1 cellular context compared by ENCODE assay signal in the genomic region with DNA sequence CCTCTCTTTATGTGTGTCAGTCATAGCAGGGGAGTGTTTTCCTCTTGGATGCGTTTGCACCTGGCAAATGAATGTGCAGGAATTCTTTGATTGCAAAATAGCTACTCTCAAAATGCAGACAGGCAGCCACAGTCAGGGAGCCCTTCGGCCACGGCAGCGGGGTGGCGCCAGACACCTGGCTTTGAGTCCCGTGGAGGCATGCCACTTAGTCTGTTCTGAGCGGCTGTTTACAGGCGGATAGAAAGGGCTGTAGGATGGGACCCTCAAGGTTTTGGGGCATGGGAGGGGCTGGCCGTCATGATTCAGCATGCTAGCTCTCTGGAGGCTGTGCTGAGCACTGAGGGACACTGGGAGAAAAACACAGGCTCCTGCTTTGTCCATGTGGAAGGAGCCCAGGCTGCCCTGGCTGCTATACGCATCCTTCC.
TF ChIP-seq lines count a peak whose summit lies in the region.

No MANE protein-coding gene starts in this region.

TF ChIP-seq in HEK293, 187 proteins besides CTCF, POLR2A, EP300 and RAD21 (continued from another document and continues in another):
- no peak for TF ChIP-seq ZNF184 (tag by site-specific recombination; IDR thresholded peaks at IDR 0.05)
- no peak for TF ChIP-seq ZNF549 (tag by site-specific recombination; IDR thresholded peaks at IDR 0.05)
- TF ChIP-seq, protein P1, sequence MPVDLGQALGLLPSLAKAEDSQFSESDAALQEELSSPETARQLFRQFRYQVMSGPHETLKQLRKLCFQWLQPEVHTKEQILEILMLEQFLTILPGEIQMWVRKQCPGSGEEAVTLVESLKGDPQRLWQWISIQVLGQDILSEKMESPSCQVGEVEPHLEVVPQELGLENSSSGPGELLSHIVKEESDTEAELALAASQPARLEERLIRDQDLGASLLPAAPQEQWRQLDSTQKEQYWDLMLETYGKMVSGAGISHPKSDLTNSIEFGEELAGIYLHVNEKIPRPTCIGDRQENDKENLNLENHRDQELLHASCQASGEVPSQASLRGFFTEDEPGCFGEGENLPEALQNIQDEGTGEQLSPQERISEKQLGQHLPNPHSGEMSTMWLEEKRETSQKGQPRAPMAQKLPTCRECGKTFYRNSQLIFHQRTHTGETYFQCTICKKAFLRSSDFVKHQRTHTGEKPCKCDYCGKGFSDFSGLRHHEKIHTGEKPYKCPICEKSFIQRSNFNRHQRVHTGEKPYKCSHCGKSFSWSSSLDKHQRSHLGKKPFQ (tag by site-specific recombination; IDR thresholded peaks at IDR 0.05): no peak
- TF ChIP-seq ZNF433 (tag by site-specific recombination; IDR thresholded peaks at IDR 0.05; ENCODE audit: low read depth): no peak
- TF ChIP-seq, protein P2, sequence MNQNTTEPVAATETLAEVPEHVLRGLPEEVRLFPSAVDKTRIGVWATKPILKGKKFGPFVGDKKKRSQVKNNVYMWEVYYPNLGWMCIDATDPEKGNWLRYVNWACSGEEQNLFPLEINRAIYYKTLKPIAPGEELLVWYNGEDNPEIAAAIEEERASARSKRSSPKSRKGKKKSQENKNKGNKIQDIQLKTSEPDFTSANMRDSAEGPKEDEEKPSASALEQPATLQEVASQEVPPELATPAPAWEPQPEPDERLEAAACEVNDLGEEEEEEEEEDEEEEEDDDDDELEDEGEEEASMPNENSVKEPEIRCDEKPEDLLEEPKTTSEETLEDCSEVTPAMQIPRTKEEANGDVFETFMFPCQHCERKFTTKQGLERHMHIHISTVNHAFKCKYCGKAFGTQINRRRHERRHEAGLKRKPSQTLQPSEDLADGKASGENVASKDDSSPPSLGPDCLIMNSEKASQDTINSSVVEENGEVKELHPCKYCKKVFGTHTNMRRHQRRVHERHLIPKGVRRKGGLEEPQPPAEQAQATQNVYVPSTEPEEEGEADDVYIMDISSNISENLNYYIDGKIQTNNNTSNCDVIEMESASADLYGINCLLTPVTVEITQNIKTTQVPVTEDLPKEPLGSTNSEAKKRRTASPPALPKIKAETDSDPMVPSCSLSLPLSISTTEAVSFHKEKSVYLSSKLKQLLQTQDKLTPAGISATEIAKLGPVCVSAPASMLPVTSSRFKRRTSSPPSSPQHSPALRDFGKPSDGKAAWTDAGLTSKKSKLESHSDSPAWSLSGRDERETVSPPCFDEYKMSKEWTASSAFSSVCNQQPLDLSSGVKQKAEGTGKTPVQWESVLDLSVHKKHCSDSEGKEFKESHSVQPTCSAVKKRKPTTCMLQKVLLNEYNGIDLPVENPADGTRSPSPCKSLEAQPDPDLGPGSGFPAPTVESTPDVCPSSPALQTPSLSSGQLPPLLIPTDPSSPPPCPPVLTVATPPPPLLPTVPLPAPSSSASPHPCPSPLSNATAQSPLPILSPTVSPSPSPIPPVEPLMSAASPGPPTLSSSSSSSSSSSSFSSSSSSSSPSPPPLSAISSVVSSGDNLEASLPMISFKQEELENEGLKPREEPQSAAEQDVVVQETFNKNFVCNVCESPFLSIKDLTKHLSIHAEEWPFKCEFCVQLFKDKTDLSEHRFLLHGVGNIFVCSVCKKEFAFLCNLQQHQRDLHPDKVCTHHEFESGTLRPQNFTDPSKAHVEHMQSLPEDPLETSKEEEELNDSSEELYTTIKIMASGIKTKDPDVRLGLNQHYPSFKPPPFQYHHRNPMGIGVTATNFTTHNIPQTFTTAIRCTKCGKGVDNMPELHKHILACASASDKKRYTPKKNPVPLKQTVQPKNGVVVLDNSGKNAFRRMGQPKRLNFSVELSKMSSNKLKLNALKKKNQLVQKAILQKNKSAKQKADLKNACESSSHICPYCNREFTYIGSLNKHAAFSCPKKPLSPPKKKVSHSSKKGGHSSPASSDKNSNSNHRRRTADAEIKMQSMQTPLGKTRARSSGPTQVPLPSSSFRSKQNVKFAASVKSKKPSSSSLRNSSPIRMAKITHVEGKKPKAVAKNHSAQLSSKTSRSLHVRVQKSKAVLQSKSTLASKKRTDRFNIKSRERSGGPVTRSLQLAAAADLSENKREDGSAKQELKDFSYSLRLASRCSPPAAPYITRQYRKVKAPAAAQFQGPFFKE (tag by site-specific recombination; IDR thresholded peaks at IDR 0.05; ENCODE audit: borderline replicate concordance): no peak
- TF ChIP-seq HOXA7 (CRISPR knock-in tag; IDR thresholded peaks at IDR 0.05; ENCODE audit: borderline replicate concordance): no peak
- TF ChIP-seq BCL11B (tag by site-specific recombination; IDR thresholded peaks at IDR 0.05; ENCODE audit: low read depth): no peak
- no peak for TF ChIP-seq ZNF302 (tag by site-specific recombination; IDR thresholded peaks at IDR 0.05; ENCODE audit: low read depth)
- peak; percentile 33; the same call in 1 of the 2 replicates for TF ChIP-seq GLIS2 (tag by site-specific recombination; IDR thresholded peaks at IDR 0.05)
- TF ChIP-seq GFI1B (tag by site-specific recombination; IDR thresholded peaks at IDR 0.05): no peak
- TF ChIP-seq REST (tag by site-specific recombination; IDR thresholded peaks at IDR 0.05): no peak
- TF ChIP-seq EGR2 (tag by site-specific recombination; IDR thresholded peaks at IDR 0.05; ENCODE audit: low read depth): no peak
- no peak for TF ChIP-seq ZNF223 (tag by site-specific recombination; IDR thresholded peaks at IDR 0.05)
- no peak for TF ChIP-seq ZNF404 (tag by site-specific recombination; IDR thresholded peaks at IDR 0.05)
- TF ChIP-seq ZNF558 (tag by site-specific recombination; IDR thresholded peaks at IDR 0.05): no peak
- TF ChIP-seq ZNF830 (tag by site-specific recombination; IDR thresholded peaks at IDR 0.05; ENCODE audit: low read depth): no peak
- TF ChIP-seq ZNF514 (tag by site-specific recombination; IDR thresholded peaks at IDR 0.05): no peak
- TF ChIP-seq, protein P3, sequence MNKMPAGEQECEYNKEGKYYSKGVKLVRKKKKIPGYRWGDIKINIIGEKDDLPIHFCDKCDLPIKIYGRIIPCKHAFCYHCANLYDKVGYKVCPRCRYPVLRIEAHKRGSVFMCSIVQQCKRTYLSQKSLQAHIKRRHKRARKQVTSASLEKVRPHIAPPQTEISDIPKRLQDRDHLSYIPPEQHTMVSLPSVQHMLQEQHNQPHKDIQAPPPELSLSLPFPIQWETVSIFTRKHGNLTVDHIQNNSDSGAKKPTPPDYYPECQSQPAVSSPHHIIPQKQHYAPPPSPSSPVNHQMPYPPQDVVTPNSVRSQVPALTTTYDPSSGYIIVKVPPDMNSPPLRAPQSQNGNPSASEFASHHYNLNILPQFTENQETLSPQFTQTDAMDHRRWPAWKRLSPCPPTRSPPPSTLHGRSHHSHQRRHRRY (tag by site-specific recombination; IDR thresholded peaks at IDR 0.05): no peak
- no peak for TF ChIP-seq ZNF623 (tag by site-specific recombination; IDR thresholded peaks at IDR 0.05)
- TF ChIP-seq ZNF776 (tag by site-specific recombination; IDR thresholded peaks at IDR 0.05; ENCODE audit: borderline replicate concordance): no peak
- no peak for TF ChIP-seq HOXC10 (CRISPR knock-in tag; IDR thresholded peaks at IDR 0.05)
- no peak for TF ChIP-seq ZNF292 (tag by site-specific recombination; IDR thresholded peaks at IDR 0.05; ENCODE audit: borderline replicate concordance, low read depth)
- no peak for TF ChIP-seq ZBTB7A (tag by site-specific recombination; IDR thresholded peaks at IDR 0.05; ENCODE audit: low read depth)
- no peak for TF ChIP-seq ZNF473 (tag by site-specific recombination; IDR thresholded peaks at IDR 0.05)
- TF ChIP-seq, protein P4, sequence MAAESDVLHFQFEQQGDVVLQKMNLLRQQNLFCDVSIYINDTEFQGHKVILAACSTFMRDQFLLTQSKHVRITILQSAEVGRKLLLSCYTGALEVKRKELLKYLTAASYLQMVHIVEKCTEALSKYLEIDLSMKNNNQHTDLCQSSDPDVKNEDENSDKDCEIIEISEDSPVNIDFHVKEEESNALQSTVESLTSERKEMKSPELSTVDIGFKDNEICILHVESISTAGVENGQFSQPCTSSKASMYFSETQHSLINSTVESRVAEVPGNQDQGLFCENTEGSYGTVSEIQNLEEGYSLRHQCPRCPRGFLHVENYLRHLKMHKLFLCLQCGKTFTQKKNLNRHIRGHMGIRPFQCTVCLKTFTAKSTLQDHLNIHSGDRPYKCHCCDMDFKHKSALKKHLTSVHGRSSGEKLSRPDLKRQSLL (tag by site-specific recombination; IDR thresholded peaks at IDR 0.05): no peak
- TF ChIP-seq INSM2 (tag by site-specific recombination; IDR thresholded peaks at IDR 0.05): peak; percentile 93
- TF ChIP-seq, protein P5, sequence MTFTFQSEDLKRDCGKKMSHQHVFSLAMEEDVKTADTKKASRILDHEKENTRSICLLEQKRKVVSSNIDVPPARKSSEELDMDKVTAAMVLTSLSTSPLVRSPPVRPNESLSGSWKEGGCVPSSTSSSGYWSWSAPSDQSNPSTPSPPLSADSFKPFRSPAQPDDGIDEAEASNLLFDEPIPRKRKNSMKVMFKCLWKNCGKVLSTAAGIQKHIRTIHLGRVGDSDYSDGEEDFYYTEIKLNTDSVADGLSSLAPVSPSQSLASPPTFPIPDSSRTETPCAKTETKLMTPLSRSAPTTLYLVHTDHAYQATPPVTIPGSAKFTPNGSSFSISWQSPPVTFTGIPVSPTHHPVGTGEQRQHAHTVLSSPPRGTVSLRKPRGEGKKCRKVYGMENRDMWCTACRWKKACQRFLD (tag by site-specific recombination; IDR thresholded peaks at IDR 0.05): no peak
- no peak for TF ChIP-seq ZNF747 (tag by site-specific recombination; IDR thresholded peaks at IDR 0.05)
- TF ChIP-seq SP2 (tag by site-specific recombination; IDR thresholded peaks at IDR 0.05): no peak
- no peak for TF ChIP-seq ELK4 (IDR thresholded peaks at IDR 0.05; ENCODE audit: borderline replicate concordance, low read depth, low read length)
- no peak for TF ChIP-seq ZNF362 (tag by site-specific recombination; IDR thresholded peaks at IDR 0.05)
- TF ChIP-seq, protein P6, sequence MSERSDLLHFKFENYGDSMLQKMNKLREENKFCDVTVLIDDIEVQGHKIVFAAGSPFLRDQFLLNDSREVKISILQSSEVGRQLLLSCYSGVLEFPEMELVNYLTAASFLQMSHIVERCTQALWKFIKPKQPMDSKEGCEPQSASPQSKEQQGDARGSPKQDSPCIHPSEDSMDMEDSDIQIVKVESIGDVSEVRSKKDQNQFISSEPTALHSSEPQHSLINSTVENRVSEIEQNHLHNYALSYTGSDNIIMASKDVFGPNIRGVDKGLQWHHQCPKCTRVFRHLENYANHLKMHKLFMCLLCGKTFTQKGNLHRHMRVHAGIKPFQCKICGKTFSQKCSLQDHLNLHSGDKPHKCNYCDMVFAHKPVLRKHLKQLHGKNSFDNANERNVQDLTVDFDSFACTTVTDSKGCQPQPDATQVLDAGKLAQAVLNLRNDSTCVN (tag by site-specific recombination; optimal IDR thresholded peaks at IDR 0.05): no peak
- TF ChIP-seq ZNF121 (tag by site-specific recombination; IDR thresholded peaks at IDR 0.05): no peak
- no peak for TF ChIP-seq ZNF354C (tag by site-specific recombination; IDR thresholded peaks at IDR 0.05; ENCODE audit: borderline replicate concordance, low read depth)
- TF ChIP-seq ZNF23 (tag by site-specific recombination; IDR thresholded peaks at IDR 0.05; ENCODE audit: borderline replicate concordance): no peak
- no peak for TF ChIP-seq HOXD13 (CRISPR knock-in tag; IDR thresholded peaks at IDR 0.05; ENCODE audit: borderline replicate concordance)
